In the genomic region with DNA sequence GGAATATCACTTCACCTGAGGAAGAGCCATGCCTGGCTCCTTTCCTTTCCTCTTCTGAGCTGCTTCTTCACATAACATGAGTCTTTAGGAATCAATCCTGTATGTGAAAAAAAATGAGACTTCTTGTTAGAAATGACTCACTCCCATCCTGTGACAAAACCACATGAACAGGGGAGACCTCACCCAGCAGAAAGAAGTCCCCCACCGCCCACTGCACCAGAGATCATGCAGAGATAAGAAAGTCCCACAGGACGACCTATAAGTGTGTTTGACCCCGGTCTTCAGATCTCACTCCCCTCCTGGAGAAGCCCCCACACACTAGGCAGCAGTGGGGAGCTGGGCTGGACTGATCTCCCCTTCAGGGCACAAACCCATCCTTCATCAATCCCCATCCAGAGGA, we compare ENCODE assay signal across 13 cellular contexts. TPM values are rescaled to one million over a fixed set of nuclear protein-coding genes. Genes with fewer than 3 reads are reported as not detected.
DNase-seq lines count a peak whose midpoint lies in the region; ATAC-seq lines count a peak whose summit lies in the region.
"Had no signal": no experiment of that assay in that cellular context is flagged by ENCODE, and none has a peak within 500 bp of the region (broad histone marks: within the 10 kb centered on the region; RNA-seq: fewer than 3 reads in every experiment).

No MANE protein-coding gene starts in this region.

- H3K27ac Mint-ChIP-seq in activated CD4-positive, alpha-beta T cell treated with anti-CD3 and anti-CD28 coated beads for 36 hours = no peak overlapping the region

- no peak overlapping the region for H3K4me3 Mint-ChIP-seq in activated CD4-positive, alpha-beta T cell treated with anti-CD3 and anti-CD28 coated beads for 36 hours

- POLR2A ChIA-PET in activated CD4-positive, alpha-beta T cell treated with anti-CD3 and anti-CD28 coated beads for 36 hours (lab: Charles Lee) = no interaction called here

- peaks cover 25% of the 10 kb centered on the region for H3K9me3 Mint-ChIP-seq in activated CD4-positive, alpha-beta T cell treated with anti-CD3 and anti-CD28 coated beads for 36 hours (ENCODE audit: low read depth)

- CTCF ChIA-PET in activated CD4-positive, alpha-beta T cell treated with anti-CD3 and anti-CD28 coated beads for 36 hours (lab: Charles Lee) = no interaction called here

- no peaks in the 10 kb centered on the region for H3K27me3 Mint-ChIP-seq in activated CD4-positive, alpha-beta T cell treated with anti-CD3 and anti-CD28 coated beads for 36 hours

- peak; percentile 59 for DNase-seq in activated CD4-positive, alpha-beta T cell treated with anti-CD3 and anti-CD28 coated beads for 36 hours
- no peak for DNase-seq in activated CD4-positive, alpha-beta T cell treated with anti-CD3 and anti-CD28 coated beads for 1 hour
- DNase-seq in activated CD8-positive, alpha-beta memory T cell treated with anti-CD3 and anti-CD28 coated beads, Interleukin-2, amount 50 U/mL, for 4 hours = peak; percentile 54
- peak; percentile 6 for DNase-seq in central memory CD4-positive, alpha-beta T cell
- peak; percentile 29 to 53 for DNase-seq in stimulated activated CD8-positive, alpha-beta memory T cell treated with anti-CD3 and anti-CD28 coated beads, Interleukin-7, amount 100 ng/mL, for 4 hours (ENCODE audit: low read depth in 2 of 2)
- no peak for DNase-seq in NCI-H510A treated with DMSO at 0.1 percent for 48 hours (lab: John Stamatoyannopoulos, UW)
- no peak for DNase-seq in NOMO-1 treated with DMSO at 0.1 percent for 48 hours (lab: John Stamatoyannopoulos, UW; ENCODE audit: unreplicated experiment)
- DNase-seq: cerebellar nuclear complex, DMS 273 treated with DMSO at 0.1 percent for 48 hours, esophagus squamous epithelium, NCI-H187 treated with DMSO at 0.1 percent for 48 hours, psoas muscle had no signal

- ATAC-seq in activated CD4-positive, alpha-beta T cell treated with anti-CD3 and anti-CD28 coated beads for 36 hours = peak; percentile 65
- no peak for ATAC-seq in GM18868 (IDR thresholded peaks at IDR 0.05; ENCODE audit: unreplicated experiment)
- ATAC-seq: psoas muscle had no signal

- intact Hi-C loops in activated CD4-positive, alpha-beta T cell treated with anti-CD3 and anti-CD28 coated beads for 36 hours (cut with DNase I, micrococcal nuclease) = no loop called here

- peaks cover 81% of the 10 kb centered on the region for H3K36me3 Mint-ChIP-seq in activated CD4-positive, alpha-beta T cell treated with anti-CD3 and anti-CD28 coated beads for 36 hours (ENCODE audit: low read depth)

- H3K4me1 Mint-ChIP-seq in activated CD4-positive, alpha-beta T cell treated with anti-CD3 and anti-CD28 coated beads for 36 hours = peaks cover 13% of the 10 kb centered on the region

RNA-seq across cellular contexts. Expression of a gene that starts 7.8 kb away (rescaled TPM):
- total RNA-seq in activated CD4-positive, alpha-beta T cell treated with anti-CD3 and anti-CD28 coated beads for 36 hours = 10 to 100 TPM; 10.6 to 14.3 TPM

RNA-seq across cellular contexts. Expression of a gene that starts 42.6 kb away (rescaled TPM):
- 10 to 100 TPM; 17.3 to 18.9 TPM for total RNA-seq in activated CD4-positive, alpha-beta T cell treated with anti-CD3 and anti-CD28 coated beads for 36 hours

RNA-seq across cellular contexts. Expression of a gene that starts 44.0 kb away (rescaled TPM):
- 10 to 100 TPM; 20.6 to 22.9 TPM for total RNA-seq in activated CD4-positive, alpha-beta T cell treated with anti-CD3 and anti-CD28 coated beads for 36 hours

Comparison
In these comparisons a context has a peak if more than half of its experiments do, and no peak if none do; other contexts are left out.
1. DNase-seq: peak in activated CD4-positive, alpha-beta T cell treated with anti-CD3 and anti-CD28 coated beads for 36 hours (single experiment), activated CD8-positive, alpha-beta memory T cell treated with anti-CD3 and anti-CD28 coated beads, Interleukin-2, amount 50 U/mL, for 4 hours (single experiment), central memory CD4-positive, alpha-beta T cell (single experiment) and stimulated activated CD8-positive, alpha-beta memory T cell treated with anti-CD3 and anti-CD28 coated beads, Interleukin-7, amount 100 ng/mL, for 4 hours (2 of 2); none in activated CD4-positive, alpha-beta T cell treated with anti-CD3 and anti-CD28 coated beads for 1 hour (single experiment), NCI-H510A treated with DMSO at 0.1 percent for 48 hours (single experiment) and NOMO-1 treated with DMSO at 0.1 percent for 48 hours (single experiment).